ENCODE assay signal across 1 cellular context in the genomic region with DNA sequence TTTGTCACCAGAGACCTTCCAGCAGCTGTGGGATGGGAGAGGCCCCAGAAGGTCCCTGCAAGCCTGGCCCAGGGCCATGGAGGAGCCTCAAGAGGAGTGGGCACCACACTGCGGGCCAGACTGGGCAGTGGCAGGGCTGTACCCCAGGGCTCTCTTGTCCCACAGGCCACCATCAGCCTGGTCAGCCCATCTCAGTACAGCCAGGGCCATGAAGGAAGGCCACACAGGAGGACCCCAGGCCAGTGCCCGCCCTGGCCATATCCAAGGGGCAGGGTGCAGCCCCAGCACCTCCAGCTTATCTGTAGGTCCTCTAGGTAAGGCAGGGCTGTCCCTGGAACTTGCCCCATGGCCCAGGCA.
TF ChIP-seq lines count a peak whose summit lies in the region.

No MANE protein-coding gene starts in this region.

TF ChIP-seq in HepG2, 621 proteins besides CTCF, POLR2A, EP300 and RAD21:
- TF ChIP-seq ZNF17 (CRISPR knock-in tag; IDR thresholded peaks at IDR 0.05) (no peak), ZBTB21 (CRISPR knock-in tag; IDR thresholded peaks at IDR 0.05) (no peak), ZNF775 (CRISPR knock-in tag; IDR thresholded peaks at IDR 0.05; ENCODE audit: borderline replicate concordance) (no peak), TEAD3 (CRISPR knock-in tag; optimal IDR thresholded peaks at IDR 0.05; ENCODE audit: borderline replicate concordance) (peak; percentile 11), HOXD1 (CRISPR knock-in tag; IDR thresholded peaks at IDR 0.05) (no peak), ZNF333 (CRISPR knock-in tag; IDR thresholded peaks at IDR 0.05; ENCODE audit: borderline replicate concordance) (0 out of 2 replicates have a peak, but pooled peaks have one; percentile 17), SPEN (CRISPR knock-in tag; IDR thresholded peaks at IDR 0.05; ENCODE audit: low read depth) (0 out of 2 replicates have a peak, but pooled peaks have one; percentile 20), TAF1 (CRISPR knock-in tag; IDR thresholded peaks at IDR 0.05) (0 out of 2 replicates have a peak, but pooled peaks have one; percentile 4), PAX8 (CRISPR knock-in tag; IDR thresholded peaks at IDR 0.05; ENCODE audit: borderline replicate concordance) (no peak), MBD4 (IDR thresholded peaks at IDR 0.05; ENCODE audit: borderline replicate concordance, low read length) (no peak), ZBTB40 (IDR thresholded peaks at IDR 0.05) (no peak), ZBTB40 (CRISPR knock-in tag; IDR thresholded peaks at IDR 0.05) (no peak), ZNF496 (CRISPR knock-in tag; IDR thresholded peaks at IDR 0.05; ENCODE audit: insufficient replicate concordance) (no peak), ZNF552 (CRISPR knock-in tag; IDR thresholded peaks at IDR 0.05; ENCODE audit: borderline replicate concordance) (no peak), ZNF720 (CRISPR knock-in tag; IDR thresholded peaks at IDR 0.05) (no peak), ZNF563 (CRISPR knock-in tag; IDR thresholded peaks at IDR 0.05) (0 out of 2 replicates have a peak, but pooled peaks have one; percentile 25), POGK (CRISPR knock-in tag; conservative IDR thresholded peaks at IDR 0.05) (no peak)
- TF ChIP-seq, protein P1, sequence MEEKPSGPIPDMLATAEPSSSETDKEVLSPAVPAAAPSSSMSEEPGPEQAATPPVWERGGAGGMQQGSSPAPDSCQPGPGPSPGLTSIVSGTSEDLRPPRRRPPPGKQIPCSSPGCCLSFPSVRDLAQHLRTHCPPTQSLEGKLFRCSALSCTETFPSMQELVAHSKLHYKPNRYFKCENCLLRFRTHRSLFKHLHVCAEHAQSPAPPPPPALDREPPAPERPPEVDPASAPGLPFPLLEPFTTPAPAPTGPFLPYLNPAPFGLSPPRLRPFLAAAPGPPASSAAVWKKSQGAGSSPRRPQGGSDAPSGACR (CRISPR knock-in tag; IDR thresholded peaks at IDR 0.05), result no peak
